In the genomic region with DNA sequence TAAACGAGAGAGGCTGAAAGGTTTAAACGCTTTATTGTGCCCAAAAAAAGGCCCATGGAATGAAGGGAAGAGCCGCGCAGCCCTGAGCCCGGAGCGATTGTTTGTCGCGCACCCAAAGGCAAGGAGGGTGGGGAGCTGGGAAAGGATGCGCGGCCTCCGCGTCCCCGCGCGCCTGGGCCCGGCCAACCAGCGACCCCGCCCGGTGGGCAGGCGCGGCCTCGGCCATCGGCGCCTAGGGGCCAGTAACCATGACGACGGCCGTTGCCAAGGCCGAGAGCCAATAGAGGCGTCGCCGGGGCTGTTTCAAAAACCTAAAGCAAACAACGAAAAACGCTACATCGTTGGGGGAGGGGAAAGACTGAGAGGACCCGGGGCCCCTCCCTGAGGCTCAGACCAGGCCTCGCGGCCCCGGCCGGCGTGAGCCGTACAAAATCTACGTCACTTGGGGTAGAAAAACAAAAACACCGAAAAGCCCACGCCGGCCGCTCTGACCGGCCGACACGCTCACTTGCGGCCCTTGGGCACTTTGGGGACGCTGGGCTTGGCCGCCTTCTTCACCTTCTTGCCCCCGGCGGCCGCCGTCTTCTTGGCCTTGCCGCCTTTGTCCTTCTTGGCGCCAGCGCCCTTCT, we compare ENCODE assay signal across 8 cellular contexts. TPM values are rescaled to one million over a fixed set of nuclear protein-coding genes. Genes with fewer than 3 reads are reported as not detected.
DNase-seq lines count a peak whose midpoint lies in the region; ATAC-seq and TF ChIP-seq lines count a peak whose summit lies in the region.

No MANE protein-coding gene starts in this region.

- H3K4me3 ChIP-seq in WERI-Rb-1 (ENCODE audit: low read depth, low read length) (peak overlapping the region; percentile 72), choroid plexus epithelial cell (ENCODE audit: low read depth, low read length) (peak overlapping the region; percentile 81), skin epidermis (peak overlapping the region; percentile 51 to 88 (median 79))

- no peaks in the 10 kb centered on the region for H3K9me3 ChIP-seq in WERI-Rb-1 (ENCODE audit: severe bottlenecking)

- ATAC-seq in HG02884 (IDR thresholded peaks at IDR 0.05; ENCODE audit: unreplicated experiment) = no peak

- peaks cover 14% of the 10 kb centered on the region for H3K36me3 ChIP-seq in WERI-Rb-1

- H3K27ac Mint-ChIP-seq in HFFc6 = peak overlapping the region; percentile 81

- H3K36me3 Mint-ChIP-seq in HFFc6 (ENCODE audit: low read depth) = no peaks in the 10 kb centered on the region

- no peaks in the 10 kb centered on the region for H3K9me3 Mint-ChIP-seq in HFFc6

- TF ChIP-seq CTCF in HFFc6 (IDR thresholded peaks at IDR 0.05) = peak; percentile 65
- peak; percentile 41; the same call in 1 of the 2 replicates for TF ChIP-seq CTCF in WERI-Rb-1 (IDR thresholded peaks at IDR 0.05; ENCODE audit: low read depth, low read length)
- TF ChIP-seq CTCF in choroid plexus epithelial cell (conservative IDR thresholded peaks at IDR 0.05; ENCODE audit: low read depth, low read length) = no peak

- H3K27me3 ChIP-seq in WERI-Rb-1 (ENCODE audit: insufficient read depth, low read depth, severe bottlenecking) = no peaks in the 10 kb centered on the region

- H3K27ac ChIP-seq in WERI-Rb-1 = peak overlapping the region; percentile 84
- peak overlapping the region; percentile 28 to 99 (median 92) for H3K27ac ChIP-seq in skin epidermis

- peaks cover 4% of the 10 kb centered on the region for H3K27me3 Mint-ChIP-seq in HFFc6 (ENCODE audit: insufficient read depth)

- H3K4me3 Mint-ChIP-seq in HFFc6 = peak overlapping the region; percentile 92

- DNase-seq in DMS114 treated with DMSO at 0.1 percent for 48 hours (lab: John Stamatoyannopoulos, UW; ENCODE audit: unreplicated experiment) = peak; percentile 65
- peak; percentile 85 for DNase-seq in HFFc6
- peak; percentile 93 for DNase-seq in NCI-H2171 (lab: John Stamatoyannopoulos, UW)
- DNase-seq in WERI-Rb-1 = peak; percentile 80
- peak; percentile 89 for DNase-seq in choroid plexus epithelial cell (ENCODE audit: low read depth)
- DNase-seq in islet precursor cell = peak; percentile 96

- peaks cover 24% of the 10 kb centered on the region for H3K4me1 Mint-ChIP-seq in HFFc6 (ENCODE audit: low read depth)

RNA-seq across cellular contexts. Expression of a gene that starts 36.2 kb away (rescaled TPM):
- 10 to 100 TPM; 28.3 to 33.9 (median 31.4) TPM for total RNA-seq in HFFc6 (2021; fragmentation: NEBNext Ultra II Directional; extraction: Animal tissue kit (Norgen Biotek cat#: 25700))
